In the genomic region with DNA sequence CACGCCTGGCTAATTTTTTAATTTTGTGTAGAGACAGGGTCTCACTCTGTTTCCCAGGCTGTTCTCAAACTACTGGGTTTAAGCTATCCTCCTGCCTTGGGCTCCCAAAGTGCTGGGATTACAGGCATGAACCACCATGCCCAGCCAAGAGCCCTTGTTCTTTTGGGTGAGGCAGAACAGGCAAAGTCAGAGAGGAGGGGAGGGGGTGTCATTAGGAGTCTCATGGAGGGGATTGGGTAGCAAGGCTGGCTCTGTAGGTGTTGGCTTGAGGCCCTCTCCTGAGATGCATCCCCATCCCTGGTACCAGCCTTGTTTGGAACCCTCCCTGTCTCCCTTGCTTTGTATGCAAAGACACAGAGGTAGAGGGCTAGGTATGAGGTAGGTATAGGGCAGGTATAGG, we compare ENCODE assay signal across 21 cellular contexts. TPM values are rescaled to one million over a fixed set of nuclear protein-coding genes. Genes with fewer than 3 reads are reported as not detected.
DNase-seq lines count a peak whose midpoint lies in the region; ATAC-seq and TF ChIP-seq lines count a peak whose summit lies in the region.
"Had no signal": no experiment of that assay in that cellular context is flagged by ENCODE, and none has a peak within 500 bp of the region (broad histone marks: within the 10 kb centered on the region; RNA-seq: fewer than 3 reads in every experiment).

No MANE protein-coding gene starts in this region.

- peaks cover 23% of the 10 kb centered on the region for H3K4me1 ChIP-seq in colonic mucosa
- peaks cover 45% of the 10 kb centered on the region for H3K4me1 ChIP-seq in ovary (ENCODE audit: insufficient read depth)

- H3K9me3 ChIP-seq in colonic mucosa (no peaks in the 10 kb centered on the region), ovary (no peaks in the 10 kb centered on the region)
- H3K9me3 ChIP-seq: neutrophil had no signal

- ATAC-seq in HG03097 (IDR thresholded peaks at IDR 0.05; ENCODE audit: low FRiP score, unreplicated experiment) = no peak
- ATAC-seq in HG03378 (IDR thresholded peaks at IDR 0.05; ENCODE audit: unreplicated experiment) = no peak
- ATAC-seq: HCT116 had no signal

- TF ChIP-seq POLR2A in ovary (IDR thresholded peaks at IDR 0.05) = no peak

- no peak for TF ChIP-seq EP300 in ovary (IDR thresholded peaks at IDR 0.05)

- H3K4me3 ChIP-seq in colonic mucosa (no peak overlapping the region), ovary (no peak overlapping the region)

- no peak for DNase-seq in colonic mucosa
- peak in 1 of 5 donors; percentile 14 for DNase-seq in ovary
- no peak for DNase-seq in dermis blood vessel endothelial cell
- DNase-seq in NCI-H1436 treated with DMSO at 0.1 percent for 48 hours (lab: John Stamatoyannopoulos, UW) = no peak
- DNase-seq: activated naive CD8-positive, alpha-beta T cell treated with anti-CD3 and anti-CD28 coated beads, Interleukin-2, amount 10 ng/mL, durations not matched to agents 7 days and 5 days; DMS53; Karpas-422; NCI-H1417; NCI-H2029 treated with DMSO at 0.1 percent for 48 hours; NCI-H2227 treated with DMSO at 0.1 percent for 48 hours; NCI-H526 treated with DMSO at 0.1 percent for 48 hours; NK-92 treated with Interleukin-12 subunit alpha and Interleukin-12 subunit beta, amount 100 ng/mL, for 24 hours; SHP77 treated with DMSO at 0.1 percent for 48 hours; stimulated activated naive CD4-positive, alpha-beta T cell; T-helper 2 cell had no signal

- H3K27ac ChIP-seq in angular gyrus (ENCODE audit: low read depth, low read length) (peak overlapping the region; percentile 93), colonic mucosa (peak overlapping the region; percentile 4), ovary (peak overlapping the region; percentile 33 to 36), temporal lobe (ENCODE audit: low read depth, low read length) (peak overlapping the region; percentile 89)

- TF ChIP-seq CTCF in colonic mucosa (IDR thresholded peaks at IDR 0.05) (no peak), ovary (IDR thresholded peaks at IDR 0.05) (no peak)

- no peaks in the 10 kb centered on the region for H3K36me3 ChIP-seq in colonic mucosa
- no peaks in the 10 kb centered on the region for H3K36me3 ChIP-seq in ovary

- H3K27me3 ChIP-seq in colonic mucosa (no peaks in the 10 kb centered on the region), ovary (no peaks in the 10 kb centered on the region)
- H3K27me3 ChIP-seq: neutrophil had no signal

- intact Hi-C loops in colonic mucosa (cut with DNase I) (no loop called here), ovary (cut with DNase I) (no loop called here)

- 91 to 100% (median 96%) methylated on average over 1 of the region's 1 CpG for WGBS in ovary, 3 donors

- no peak overlapping the region for H3K9ac ChIP-seq in colonic mucosa (ENCODE audit: low read depth in 2 of 2, low read length in 2 of 2)

RNA-seq across cellular contexts. Expression of gene GSN, which starts 24.1 kb away (rescaled TPM):
- total RNA-seq in colonic mucosa (100 to 1,000 TPM; 413 to 553 TPM), ovary (100 to 1,000 TPM; 188 to 706 (median 295) TPM), temporal lobe (18.2 TPM), dermis blood vessel endothelial cell (350 and 1,127 TPM in 2 replicates)
- 100 to 1,000 TPM; 370 to 406 TPM for polyA plus RNA-seq in ovary

Comparison
In these comparisons a context has a peak if more than half of its experiments do, and no peak if none do; other contexts are left out.
1. H3K27ac ChIP-seq: peak in every context shown above with its lines; median percentile 93 in angular gyrus; 89 in temporal lobe; 34 in ovary; 4 in colonic mucosa.